8 cellular contexts compared by ENCODE assay signal in the genomic region with DNA sequence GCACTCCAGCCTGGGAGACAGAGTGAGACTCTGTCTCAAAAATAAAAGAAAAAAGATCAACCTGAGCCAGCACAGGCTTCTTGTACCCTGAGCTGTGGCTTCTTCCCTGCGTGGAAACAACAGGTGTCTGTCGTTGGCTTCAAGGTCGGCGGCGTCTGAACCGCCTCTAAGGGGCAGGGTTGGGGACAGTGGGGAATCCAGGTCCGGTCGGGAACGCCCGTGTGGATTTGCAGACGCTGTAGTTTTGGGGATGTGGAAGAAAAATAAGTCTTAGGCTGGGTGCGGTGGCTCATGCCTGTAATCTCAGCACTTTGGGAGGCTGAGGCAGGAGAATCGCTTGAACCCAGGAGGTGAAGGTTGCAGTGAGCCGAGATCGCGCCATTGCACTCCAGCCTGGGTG. TPM values are rescaled to one million over a fixed set of nuclear protein-coding genes. Genes with fewer than 3 reads are reported as not detected.
DNase-seq lines count a peak whose midpoint lies in the region; ATAC-seq, FAIRE-seq and TF ChIP-seq lines count a peak whose summit lies in the region.
"Not testable (repeated sequence)": the region's sequence is repeated elsewhere in the genome, so short reads cannot be mapped to it uniquely, and the experiment has no call there.

No MANE protein-coding gene starts in this region.

- not testable (repeated sequence) for H2AK5ac ChIP-seq in mesenchymal stem cell (ENCODE audit: low read length, severe bottlenecking)

- H4K8ac ChIP-seq in mesenchymal stem cell (ENCODE audit: low read length), result not testable (repeated sequence)

- FAIRE-seq in A549 (lab: Jason Lieb, UNC); kidney (lab: Jason Lieb, UNC): not testable (repeated sequence)

- not testable (repeated sequence) for H3K23ac ChIP-seq in mesenchymal stem cell (ENCODE audit: low read length in 2 of 2)

- peak overlapping the region in 1 of 2 experiments; percentile 69 for H3K4ac ChIP-seq in mesenchymal stem cell (ENCODE audit: low read depth in 1 of 2, low read length in 2 of 2)

- TF ChIP-seq RAD21 in A549 (conservative IDR thresholded peaks at IDR 0.05 in 1 of 2, IDR thresholded peaks at IDR 0.05 in 1 of 2), result not testable (repeated sequence)

- not testable (repeated sequence) for TF ChIP-seq EP300 in A549 (IDR thresholded peaks at IDR 0.05); ovary (IDR thresholded peaks at IDR 0.05)

- H3K4me2 ChIP-seq in A549, result peak overlapping the region; percentile 41; the same call in 2 of the 3 replicates
- H3K4me2 ChIP-seq in mesenchymal stem cell (ENCODE audit: low read length, poor library complexity, severe bottlenecking), result not testable (repeated sequence)

- ATAC-seq in A549, WTC11: not testable (repeated sequence)

- H3K9me3 Mint-ChIP-seq in WTC11; chondrocyte (ENCODE audit: low read depth); type B pancreatic cell: not testable (repeated sequence)

- not testable (repeated sequence) for H3K18ac ChIP-seq in mesenchymal stem cell (ENCODE audit: low read depth in 1 of 2, low read length in 2 of 2)

- not testable (repeated sequence) for H3K9ac ChIP-seq in kidney (ENCODE audit: low read length in 2 of 2); mesenchymal stem cell (ENCODE audit: low read length)

- POLR2A ChIA-PET in A549 (lab: Yijun Ruan, JAX); WTC11 (lab: Charles Lee): not testable (repeated sequence)

- H3K79me1 ChIP-seq in mesenchymal stem cell (replicated peaks; ENCODE audit: low read length, poor library complexity, severe bottlenecking), result not testable (repeated sequence)

- not testable (repeated sequence) for H3K36me3 ChIP-seq in Peyer's patch; kidney (ENCODE audit: control insufficient read depth in 1 of 2, insufficient read depth in 2 of 2, low read length in 2 of 2); mesenchymal stem cell (ENCODE audit: control insufficient read depth in 1 of 2, insufficient read depth in 2 of 2, low read depth in 1 of 2, low read length in 2 of 2); ovary

- not testable (repeated sequence) for H2AFZ ChIP-seq in mesenchymal stem cell (ENCODE audit: low read depth, low read length)

- DNase-seq in A549 (ENCODE audit: low read depth in 1 of 2, low spot score in 1 of 2); mesenchymal stem cell: not testable (repeated sequence)
- peak in 2 of 3 donors; percentile 11 to 31 for DNase-seq in Peyer's patch
- DNase-seq in WTC11 (ENCODE audit: low spot score), result peak; percentile 6
- peak; percentile 68 for DNase-seq in chondrocyte (ENCODE audit: low spot score)
- DNase-seq in kidney, result peak; percentile 41
- DNase-seq in ovary, result peak in 3 of 5 donors; percentile 5 to 14 (median 8)
- DNase-seq in type B pancreatic cell (ENCODE audit: extremely low spot score, unreplicated experiment), result peak; percentile 47

- H3K4me3 ChIP-seq in A549; Peyer's patch; kidney (ENCODE audit: low read length in 2 of 2); mesenchymal stem cell (ENCODE audit: insufficient read depth in 1 of 2, low read depth in 1 of 2, low read length in 2 of 2); ovary: not testable (repeated sequence)

- peak overlapping the region; percentile 73 for H2BK120ac ChIP-seq in mesenchymal stem cell (ENCODE audit: low read depth, low read length)

- H3K27ac Mint-ChIP-seq in WTC11; chondrocyte (ENCODE audit: unreplicated experiment); type B pancreatic cell: not testable (repeated sequence)

- H3K4me1 ChIP-seq in A549, result peaks cover 61% of the 10 kb centered on the region
- H3K4me1 ChIP-seq in Peyer's patch; kidney (ENCODE audit: control insufficient read depth in 1 of 2, insufficient read depth in 1 of 2, low read depth in 1 of 2, low read length in 2 of 2); mesenchymal stem cell (ENCODE audit: control insufficient read depth, insufficient read depth, low read depth, low read length); ovary (ENCODE audit: insufficient read depth): not testable (repeated sequence)

- H3K27ac ChIP-seq in A549, result peak overlapping the region; percentile 93 to 96
- not testable (repeated sequence) for H3K27ac ChIP-seq in Peyer's patch; kidney (ENCODE audit: low read depth in 2 of 2, low read length in 2 of 2); mesenchymal stem cell (ENCODE audit: low read length, poor library complexity, severe bottlenecking); ovary

- not testable (repeated sequence) for H3K27me3 ChIP-seq in Peyer's patch; mesenchymal stem cell (ENCODE audit: control insufficient read depth in 1 of 2, insufficient read depth in 1 of 2, low read length in 2 of 2); ovary

- H3K27me3 Mint-ChIP-seq in WTC11 (ENCODE audit: low read depth); chondrocyte (ENCODE audit: low read depth); type B pancreatic cell: not testable (repeated sequence)

- not testable (repeated sequence) for H3K4me3 Mint-ChIP-seq in WTC11; chondrocyte (ENCODE audit: unreplicated experiment); type B pancreatic cell

- 94% methylated on average over 16 of the region's 16 CpGs for WGBS in A549 (ENCODE audit: missing lambda C conversion rate)
- WGBS in mesenchymal stem cell, result 93% methylated on average over 16 of the region's 16 CpGs
- 69 to 73% (median 69%) methylated on average over 16 of the region's 16 CpGs for WGBS in ovary, 3 donors

- CTCF ChIA-PET in A549 (lab: Yijun Ruan, JAX); WTC11 (lab: Charles Lee): not testable (repeated sequence)

- H4K91ac ChIP-seq in mesenchymal stem cell (ENCODE audit: low read length), result peak overlapping the region; percentile 61

- not testable (repeated sequence) for H3K14ac ChIP-seq in mesenchymal stem cell (ENCODE audit: low read length in 2 of 2)

- intact Hi-C loops in kidney (cut with DNase I); ovary (cut with DNase I): not testable (repeated sequence)

- not testable (repeated sequence) for TF ChIP-seq CTCF in A549 (IDR thresholded peaks at IDR 0.05); Peyer's patch (IDR thresholded peaks at IDR 0.05); WTC11 (IDR thresholded peaks at IDR 0.05); chondrocyte (IDR thresholded peaks at IDR 0.05); kidney (IDR thresholded peaks at IDR 0.05; ENCODE audit: borderline replicate concordance, extremely low read depth, insufficient read depth); ovary (IDR thresholded peaks at IDR 0.05); type B pancreatic cell (conservative IDR thresholded peaks at IDR 0.05)

- H2BK12ac ChIP-seq in mesenchymal stem cell (ENCODE audit: low read length in 2 of 2), result not testable (repeated sequence)

- not testable (repeated sequence) for H3K9me3 ChIP-seq in A549; Peyer's patch; kidney (ENCODE audit: control insufficient read depth in 1 of 2, low read length in 2 of 2); mesenchymal stem cell (ENCODE audit: control insufficient read depth, low read length); ovary

- not testable (repeated sequence) for H2BK15ac ChIP-seq in mesenchymal stem cell (ENCODE audit: low read depth, poor library complexity, severe bottlenecking)

- not testable (repeated sequence) for H3K36me3 Mint-ChIP-seq in WTC11; chondrocyte (ENCODE audit: low read depth); type B pancreatic cell

- TF ChIP-seq POLR2A in A549 (IDR thresholded peaks at IDR 0.05; ENCODE audit: low read length); Peyer's patch (IDR thresholded peaks at IDR 0.05); ovary (IDR thresholded peaks at IDR 0.05): not testable (repeated sequence)

- not testable (repeated sequence) for H2BK5ac ChIP-seq in mesenchymal stem cell (ENCODE audit: low read depth, low read length, poor library complexity, severe bottlenecking)

- H3K4me1 Mint-ChIP-seq in WTC11, result peaks cover 10% of the 10 kb centered on the region
- H3K4me1 Mint-ChIP-seq in chondrocyte (ENCODE audit: low read depth), result not testable (repeated sequence)
- H3K4me1 Mint-ChIP-seq in type B pancreatic cell (ENCODE audit: unreplicated experiment), result peaks cover 18% of the 10 kb centered on the region

RNA-seq across cellular contexts. Expression of a gene that starts 17.2 kb away (rescaled TPM):
- polyA plus RNA-seq in A549 (2011; rRNA removed) (67.9 and 87.0 TPM in 2 replicates), A549 (2017; fragmentation: RNase III; extraction: RNeasy Plus Mini Kit Qiagen cat#74134 plus additional on column Dnase treatment) (60.7 to 70.3 TPM (median 64.6 TPM) in 3 replicates), kidney (ENCODE audit: insufficient read depth, low read depth, low replicate concordance) (4.9 TPM), ovary (10 to 100 TPM in 1 of 2 donors, 1 to 10 TPM in 1; 3.6 to 11.8 TPM)
- polyA plus RNA-seq in A549 (2012; cell fraction: cytosol; rRNA removed), result 80.7 and 97.7 TPM in 2 replicates
- polyA plus RNA-seq in A549 (2012; cell fraction: nucleus; rRNA removed), result 200 and 211 TPM in 2 replicates
- polyA minus RNA-seq in A549 (2011; rRNA and poly(A)+ RNA removed), result 101 and 220 TPM in 2 replicates
- total RNA-seq in Peyer's patch (10 to 100 TPM; 12.7 to 73.4 (median 18.9) TPM), WTC11 (2021) (131 to 155 TPM (median 150 TPM) in 3 replicates), chondrocyte (6.8 to 8.0 TPM (median 7.7 TPM) in 3 replicates), kidney (11.0 TPM), ovary (10 to 100 TPM in 5 of 7 donors, 1 to 10 TPM in 2; 2.6 to 19.4 (median 13.5) TPM), type B pancreatic cell (ENCODE audit: low replicate concordance) (47.5 and 54.8 TPM in 2 replicates)
- polyA plus RNA-seq in mesenchymal stem cell (2013, experiment 1 of 2), result 15.8 TPM
- polyA plus RNA-seq in mesenchymal stem cell (2013, experiment 2 of 2), result 14.5 TPM

RNA-seq across cellular contexts. Expression of a gene that starts 54.6 kb away (rescaled TPM):
- 22.9 and 26.0 TPM in 2 replicates for polyA plus RNA-seq in A549 (2011; rRNA removed)
- 64.3 and 74.2 TPM in 2 replicates for polyA plus RNA-seq in A549 (2012; cell fraction: cytosol; rRNA removed)
- 78.8 and 93.8 TPM in 2 replicates for polyA plus RNA-seq in A549 (2012; cell fraction: nucleus; rRNA removed)
- polyA plus RNA-seq in A549 (2017; fragmentation: RNase III; extraction: RNeasy Plus Mini Kit Qiagen cat#74134 plus additional on column Dnase treatment), result 36.1 to 41.2 TPM (median 39.4 TPM) in 3 replicates
- 10.2 and 14.8 TPM in 2 replicates for polyA minus RNA-seq in A549 (2011; rRNA and poly(A)+ RNA removed)
- total RNA-seq in Peyer's patch, result 10 to 100 TPM; 17.9 to 38.5 (median 30.8) TPM
- total RNA-seq in WTC11 (2021), result 63.9 to 68.5 TPM (median 67.9 TPM) in 3 replicates
- 37.6 to 42.2 TPM (median 42.0 TPM) in 3 replicates for total RNA-seq in chondrocyte
- 50.1 TPM for total RNA-seq in kidney
- polyA plus RNA-seq in kidney (ENCODE audit: insufficient read depth, low read depth, low replicate concordance), result 61.9 TPM
- polyA plus RNA-seq in mesenchymal stem cell (2013, experiment 1 of 2), result 29.7 TPM
- polyA plus RNA-seq in mesenchymal stem cell (2013, experiment 2 of 2), result 29.8 TPM
- 10 to 100 TPM; 29.3 to 69.0 (median 47.8) TPM for total RNA-seq in ovary
- polyA plus RNA-seq in ovary, result 10 to 100 TPM in 1 of 2 donors, 1 to 10 TPM in 1; 7.1 to 59.1 TPM
- total RNA-seq in type B pancreatic cell (ENCODE audit: low replicate concordance), result 45.7 and 53.5 TPM in 2 replicates
